Comparison of ENCODE assay signal across 11 cellular contexts in the genomic region with DNA sequence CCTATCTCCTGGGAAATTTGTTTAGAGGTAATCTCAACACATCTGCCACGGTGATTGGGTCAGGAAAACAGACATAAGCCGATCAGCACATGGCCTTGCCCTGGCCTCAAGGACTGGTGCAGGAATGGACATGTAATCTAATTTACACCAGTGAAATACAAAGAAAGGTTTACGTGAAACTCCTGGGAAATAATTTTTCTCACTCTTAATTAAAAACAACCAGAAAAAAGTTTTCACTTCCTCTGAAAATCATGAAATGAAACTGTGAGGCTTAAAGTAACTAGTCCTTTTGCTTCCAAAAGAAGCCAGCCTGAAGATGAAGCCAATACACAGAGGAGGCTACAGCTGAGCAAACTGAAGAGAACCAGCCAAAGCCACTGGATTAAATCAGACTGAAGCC.
A peak's percentile ranks its signal among the peaks of the same experiment; 100 is the strongest.
DNase-seq lines count a peak whose midpoint lies in the region; ATAC-seq and TF ChIP-seq lines count a peak whose summit lies in the region.
"Had no signal": no experiment of that assay in that cellular context is flagged by ENCODE, and none has a peak within 500 bp of the region (broad histone marks: within the 10 kb centered on the region; RNA-seq: fewer than 3 reads in every experiment).

No MANE protein-coding gene starts in this region.

- H3K36me3 ChIP-seq in colonic mucosa (no peaks in the 10 kb centered on the region), HAP-1 (replicated peaks) (no peaks in the 10 kb centered on the region)
- H3K36me3 ChIP-seq: esophagus muscularis mucosa had no signal

- TF ChIP-seq CTCF in colonic mucosa (IDR thresholded peaks at IDR 0.05): no peak

- ATAC-seq in GM18505 (IDR thresholded peaks at IDR 0.05; ENCODE audit: unreplicated experiment): peak; percentile 94
- peak; percentile 98 for ATAC-seq in GM21526 (IDR thresholded peaks at IDR 0.05; ENCODE audit: low FRiP score, unreplicated experiment)
- ATAC-seq in HG03280 (IDR thresholded peaks at IDR 0.05; ENCODE audit: unreplicated experiment): peak; percentile 92

- H3K4me1 ChIP-seq in colonic mucosa (no peaks in the 10 kb centered on the region), HAP-1 (peaks cover 4% of the 10 kb centered on the region; the same call in 1 of the 2 replicates)
- H3K4me1 ChIP-seq: esophagus muscularis mucosa had no signal

- DNase-seq in colonic mucosa (no peak), HuH-7 (ENCODE audit: low spot score) (no peak), HT-29 (ENCODE audit: low spot score) (no peak), HAP-1 (ENCODE audit: low spot score in 2 of 2) (no peak)
- no peak for DNase-seq in activated CD4-positive, alpha-beta T cell treated with anti-CD3 and anti-CD28 coated beads, Interleukin-2, amount 50 U/mL, for 48 hours
- DNase-seq: activated effector memory CD4-positive, alpha-beta T cell treated with anti-CD3 and anti-CD28 coated beads, Interleukin-2, amount 50 U/mL, for 16 hours; DND-41 had no signal

- TF ChIP-seq POLR2A in GM18505 (IDR thresholded peaks at IDR 0.05; ENCODE audit: borderline replicate concordance, extremely low read depth, insufficient read depth, insufficient read length): no peak

- intact Hi-C loops in colonic mucosa (cut with DNase I): no loop called here

- no peak overlapping the region for H3K9ac ChIP-seq in colonic mucosa (ENCODE audit: low read depth in 2 of 2, low read length in 2 of 2)

- in situ Hi-C loops in HAP-1 (cut with MboI; ENCODE audit: low sequenced_read_pairs): no loop called here

- H3K27ac ChIP-seq in colonic mucosa: peak overlapping the region; percentile 0
- H3K27ac ChIP-seq: esophagus muscularis mucosa had no signal

- H3K9me3 ChIP-seq in colonic mucosa (no peaks in the 10 kb centered on the region), HAP-1 (no peaks in the 10 kb centered on the region)
- H3K9me3 ChIP-seq: esophagus muscularis mucosa had no signal

- H3K27me3 ChIP-seq in colonic mucosa (no peaks in the 10 kb centered on the region), HAP-1 (ENCODE audit: low read depth) (peaks cover 20% of the 10 kb centered on the region)
- H3K27me3 ChIP-seq: esophagus muscularis mucosa had no signal

- H3K4me3 ChIP-seq in colonic mucosa (no peak overlapping the region), HAP-1 (no peak overlapping the region)
- H3K4me3 ChIP-seq: esophagus muscularis mucosa had no signal
